17 cellular contexts compared by ENCODE assay signal in genomic region chr4:57320217-57320616, GRCh38.
DNase-seq lines count a peak whose midpoint lies in the region; ATAC-seq and TF ChIP-seq lines count a peak whose summit lies in the region.
"Had no signal": no experiment of that assay in that cellular context is flagged by ENCODE, and none has a peak within 500 bp of the region (broad histone marks: within the 10 kb centered on the region; RNA-seq: fewer than 3 reads in every experiment).

No MANE protein-coding gene starts in this region.

- H2BK5ac ChIP-seq in trophoblast cell (ENCODE audit: low read depth, low read length, poor library complexity), result no peak overlapping the region

- no peak overlapping the region for H3K4me3 Mint-ChIP-seq in osteocyte (ENCODE audit: unreplicated experiment)
- H3K4me3 Mint-ChIP-seq: CD14-positive monocyte; CD4-positive, alpha-beta memory T cell had no signal

- TF ChIP-seq CTCF in AG09309 (IDR thresholded peaks at IDR 0.05; ENCODE audit: control insufficient read depth, insufficient read depth, low read depth, low read length, missing control alignments) (no peak), osteocyte (IDR thresholded peaks at IDR 0.05) (no peak)

- H3K27ac Mint-ChIP-seq in osteocyte (ENCODE audit: unreplicated experiment), result no peak overlapping the region
- H3K27ac Mint-ChIP-seq: CD14-positive monocyte; CD4-positive, alpha-beta memory T cell had no signal

- H3K18ac ChIP-seq in trophoblast cell (ENCODE audit: low read length), result no peak overlapping the region

- no peaks in the 10 kb centered on the region for H3K79me1 ChIP-seq in trophoblast cell (ENCODE audit: low read length)

- H3K79me2 ChIP-seq in trophoblast cell (ENCODE audit: control insufficient read depth, insufficient read depth, low read length, poor library complexity), result no peaks in the 10 kb centered on the region

- no peak overlapping the region for H2AK5ac ChIP-seq in trophoblast cell (ENCODE audit: low read length)

- H3K27me3 Mint-ChIP-seq in osteocyte (ENCODE audit: unreplicated experiment), result peaks cover 54% of the 10 kb centered on the region
- H3K27me3 Mint-ChIP-seq: CD4-positive, alpha-beta memory T cell had no signal

- H3K27ac ChIP-seq in trophoblast cell (ENCODE audit: low read depth, low read length), result no peak overlapping the region
- H3K27ac ChIP-seq: BLaER1 had no signal

- H3K4me1 ChIP-seq in trophoblast cell (ENCODE audit: control insufficient read depth in 1 of 2, insufficient read depth in 2 of 2, low read length in 2 of 2), result no peaks in the 10 kb centered on the region
- H3K4me1 ChIP-seq: HAP-1 had no signal

- DNase-seq in AG09309 (ENCODE audit: low read depth), result peak; percentile 16
- peak; percentile 69 for DNase-seq in EH (ENCODE audit: low read depth)
- DNase-seq in RPMI7951 (ENCODE audit: low read depth), result peak; percentile 1
- DNase-seq in trophoblast cell, result peak; percentile 72 to 96
- no peak for DNase-seq in osteocyte (ENCODE audit: extremely low spot score, unreplicated experiment)
- DNase-seq: 8988T; CD4-positive, alpha-beta memory T cell; DMS153; DMS79; IMR-90 had no signal

- H3K4me3 ChIP-seq in AG09309 (ENCODE audit: control insufficient read depth, low read depth, low read length) (no peak overlapping the region), trophoblast cell (ENCODE audit: low read depth, low read length) (no peak overlapping the region)
- H3K4me3 ChIP-seq: BLaER1, HAP-1, K562 had no signal

- no CpG with 5 or more reads among the region's 3 CpGs for WGBS in trophoblast cell (ENCODE audit: extremely low coverage, insufficient coverage, insufficient read length)

- H2BK120ac ChIP-seq in trophoblast cell (ENCODE audit: insufficient read depth, low read length, poor library complexity), result no peak overlapping the region

- H3K36me3 Mint-ChIP-seq in osteocyte (ENCODE audit: unreplicated experiment), result no peaks in the 10 kb centered on the region
- H3K36me3 Mint-ChIP-seq: CD14-positive monocyte; CD4-positive, alpha-beta memory T cell had no signal

- ATAC-seq in HG03280 (IDR thresholded peaks at IDR 0.05; ENCODE audit: unreplicated experiment) (no peak), GM21576 (IDR thresholded peaks at IDR 0.05; ENCODE audit: unreplicated experiment) (no peak), GM18909 (IDR thresholded peaks at IDR 0.05; ENCODE audit: poor library complexity, unreplicated experiment) (no peak)
- ATAC-seq: K562 had no signal

- H3K23ac ChIP-seq in trophoblast cell (ENCODE audit: low read length), result no peak overlapping the region

- H3K9ac ChIP-seq in trophoblast cell (ENCODE audit: low read length), result no peak overlapping the region
- H3K9ac ChIP-seq: BLaER1 had no signal

- no peak overlapping the region for H4K8ac ChIP-seq in trophoblast cell (ENCODE audit: low read depth, low read length)

- no peaks in the 10 kb centered on the region for H3K36me3 ChIP-seq in trophoblast cell (ENCODE audit: control insufficient read depth in 1 of 2, insufficient read depth in 2 of 2, low read length in 2 of 2)
- H3K36me3 ChIP-seq: BLaER1, HAP-1 had no signal

- no peak overlapping the region for H3K4ac ChIP-seq in trophoblast cell (ENCODE audit: low read depth, low read length)

- no peaks in the 10 kb centered on the region for H3K27me3 ChIP-seq in trophoblast cell (ENCODE audit: insufficient read depth, low read length)
- H3K27me3 ChIP-seq: BLaER1 had no signal

- H2AFZ ChIP-seq in trophoblast cell (ENCODE audit: insufficient read depth, low read length, poor library complexity), result no peak overlapping the region

- H2BK12ac ChIP-seq in trophoblast cell (ENCODE audit: low read length), result no peak overlapping the region

- no peaks in the 10 kb centered on the region for H3K9me3 Mint-ChIP-seq in osteocyte (ENCODE audit: unreplicated experiment)

- no peaks in the 10 kb centered on the region for H3K9me3 ChIP-seq in trophoblast cell (ENCODE audit: insufficient read depth, low read depth, low read length)
- H3K9me3 ChIP-seq: BLaER1, HAP-1 had no signal

- no peak overlapping the region for H3K14ac ChIP-seq in trophoblast cell (ENCODE audit: low read length)

- no peak overlapping the region for H4K91ac ChIP-seq in trophoblast cell (ENCODE audit: low read depth, low read length)

- no peaks in the 10 kb centered on the region for H3K4me1 Mint-ChIP-seq in osteocyte (ENCODE audit: unreplicated experiment)
- H3K4me1 Mint-ChIP-seq: CD14-positive monocyte; CD4-positive, alpha-beta memory T cell had no signal

- H4K12ac ChIP-seq in trophoblast cell (ENCODE audit: low read depth, low read length), result no peak overlapping the region

- no peak overlapping the region for H3K4me2 ChIP-seq in trophoblast cell (ENCODE audit: low read length)
- H3K4me2 ChIP-seq: BLaER1 had no signal
